8 cellular contexts compared by ENCODE assay signal in genomic region chr1:100868364-100868995, GRCh38. TPM values are rescaled to one million over a fixed set of nuclear protein-coding genes. Genes with fewer than 3 reads are reported as not detected.
DNase-seq lines count a peak whose midpoint lies in the region; ATAC-seq and TF ChIP-seq lines count a peak whose summit lies in the region.

No MANE protein-coding gene starts in this region.

- H3K36me3 Mint-ChIP-seq in activated CD8-positive, alpha-beta T cell treated with anti-CD3 and anti-CD28 coated beads for 36 hours (ENCODE audit: low read depth), result no peaks in the 10 kb centered on the region
- H3K36me3 Mint-ChIP-seq in activated CD8-positive, alpha-beta T cell treated with anti-CD3 and anti-CD28 coated beads, Interleukin-2, amount 10 ng/mL, durations not matched to agents 7 days and 5 days (ENCODE audit: low read depth), result no peaks in the 10 kb centered on the region
- H3K36me3 Mint-ChIP-seq in chondrocyte (ENCODE audit: low read depth), result no peaks in the 10 kb centered on the region

- intact Hi-C loops in activated CD8-positive, alpha-beta T cell treated with anti-CD3 and anti-CD28 coated beads for 36 hours (cut with micrococcal nuclease), result loop anchor here (2.0 to 10.0 kb wide), 3 partner anchors 334 to 1061 kb away; partner anchors contain the start of gene GPR88
- intact Hi-C loops in mucosa of descending colon (cut with DNase I, micrococcal nuclease), result loop anchor here (5.0 to 10.0 kb wide), 3 partner anchors 261 to 411 kb away; no protein-coding TSS in a partner anchor

- H3K27ac Mint-ChIP-seq in activated CD8-positive, alpha-beta T cell treated with anti-CD3 and anti-CD28 coated beads for 36 hours, result no peak overlapping the region
- no peak overlapping the region for H3K27ac Mint-ChIP-seq in activated CD8-positive, alpha-beta T cell treated with anti-CD3 and anti-CD28 coated beads, Interleukin-2, amount 10 ng/mL, durations not matched to agents 7 days and 5 days
- H3K27ac Mint-ChIP-seq in chondrocyte (ENCODE audit: unreplicated experiment), result no peak overlapping the region

- H3K27me3 Mint-ChIP-seq in activated CD8-positive, alpha-beta T cell treated with anti-CD3 and anti-CD28 coated beads for 36 hours, result no peaks in the 10 kb centered on the region
- H3K27me3 Mint-ChIP-seq in activated CD8-positive, alpha-beta T cell treated with anti-CD3 and anti-CD28 coated beads, Interleukin-2, amount 10 ng/mL, durations not matched to agents 7 days and 5 days (ENCODE audit: low read depth), result no peaks in the 10 kb centered on the region
- H3K27me3 Mint-ChIP-seq in chondrocyte (ENCODE audit: low read depth), result no peaks in the 10 kb centered on the region

- H3K36me3 ChIP-seq in mucosa of descending colon (ENCODE audit: low read depth), result no peaks in the 10 kb centered on the region

- no peaks in the 10 kb centered on the region for H3K9me3 Mint-ChIP-seq in activated CD8-positive, alpha-beta T cell treated with anti-CD3 and anti-CD28 coated beads for 36 hours
- no peaks in the 10 kb centered on the region for H3K9me3 Mint-ChIP-seq in activated CD8-positive, alpha-beta T cell treated with anti-CD3 and anti-CD28 coated beads, Interleukin-2, amount 10 ng/mL, durations not matched to agents 7 days and 5 days (ENCODE audit: insufficient read depth)
- no peaks in the 10 kb centered on the region for H3K9me3 Mint-ChIP-seq in chondrocyte (ENCODE audit: low read depth)

- no peak for DNase-seq in activated CD8-positive, alpha-beta T cell treated with anti-CD3 and anti-CD28 coated beads for 36 hours
- DNase-seq in activated CD8-positive, alpha-beta T cell treated with anti-CD3 and anti-CD28 coated beads, Interleukin-2, amount 10 ng/mL, durations not matched to agents 7 days and 5 days, result no peak
- DNase-seq in NCI-H2227 (lab: John Stamatoyannopoulos, UW; ENCODE audit: unreplicated experiment), result peak; percentile 33
- no peak for DNase-seq in chondrocyte (ENCODE audit: low spot score)
- no peak for DNase-seq in mucosa of descending colon
- DNase-seq in occipital lobe (lab: John Stamatoyannopoulos, UW), result no peak
- no peak for DNase-seq in mesenteric fat pad (ENCODE audit: low spot score)
- no peak for DNase-seq in HuH-7 (ENCODE audit: low spot score)

- no peak overlapping the region for H3K4me3 ChIP-seq in mucosa of descending colon

- no peaks in the 10 kb centered on the region for H3K9me3 ChIP-seq in mucosa of descending colon

- CTCF ChIA-PET in activated CD8-positive, alpha-beta T cell treated with anti-CD3 and anti-CD28 coated beads for 36 hours (lab: Charles Lee), result interaction anchor here (0.6 to 4.8 kb wide), 46 partner anchors 10 to 1065 kb away, joined by 3 to 67 read pairs (median 4); partner anchors contain the start of gene EXTL2
- CTCF ChIA-PET in activated CD8-positive, alpha-beta T cell treated with anti-CD3 and anti-CD28 coated beads, Interleukin-2, amount 10 ng/mL, durations not matched to agents 7 days and 5 days (lab: Charles Lee), result interaction anchor here (0.7 to 10.4 kb wide), 47 partner anchors 12 to 1688 kb away, joined by 3 to 227 read pairs (median 4); partner anchors contain the start of genes CDC14A and EXTL2

- H3K4me3 Mint-ChIP-seq in activated CD8-positive, alpha-beta T cell treated with anti-CD3 and anti-CD28 coated beads for 36 hours, result no peak overlapping the region
- no peak overlapping the region for H3K4me3 Mint-ChIP-seq in activated CD8-positive, alpha-beta T cell treated with anti-CD3 and anti-CD28 coated beads, Interleukin-2, amount 10 ng/mL, durations not matched to agents 7 days and 5 days
- no peak overlapping the region for H3K4me3 Mint-ChIP-seq in chondrocyte (ENCODE audit: unreplicated experiment)

- POLR2A ChIA-PET in activated CD8-positive, alpha-beta T cell treated with anti-CD3 and anti-CD28 coated beads for 36 hours (lab: Charles Lee), result no interaction called here
- POLR2A ChIA-PET in activated CD8-positive, alpha-beta T cell treated with anti-CD3 and anti-CD28 coated beads, Interleukin-2, amount 10 ng/mL, durations not matched to agents 7 days and 5 days (lab: Charles Lee), result no interaction called here

- no peaks in the 10 kb centered on the region for H3K4me1 Mint-ChIP-seq in activated CD8-positive, alpha-beta T cell treated with anti-CD3 and anti-CD28 coated beads for 36 hours (ENCODE audit: low read depth)
- H3K4me1 Mint-ChIP-seq in activated CD8-positive, alpha-beta T cell treated with anti-CD3 and anti-CD28 coated beads, Interleukin-2, amount 10 ng/mL, durations not matched to agents 7 days and 5 days (ENCODE audit: low read depth), result no peaks in the 10 kb centered on the region
- peaks cover 4% of the 10 kb centered on the region for H3K4me1 Mint-ChIP-seq in chondrocyte (ENCODE audit: low read depth)

- ATAC-seq in activated CD8-positive, alpha-beta T cell treated with anti-CD3 and anti-CD28 coated beads for 36 hours, result peak; percentile 61
- no peak for ATAC-seq in activated CD8-positive, alpha-beta T cell treated with anti-CD3 and anti-CD28 coated beads, Interleukin-2, amount 10 ng/mL, durations not matched to agents 7 days and 5 days
- no peak for ATAC-seq in mucosa of descending colon

- H3K4me1 ChIP-seq in mucosa of descending colon (ENCODE audit: low read depth), result no peaks in the 10 kb centered on the region

- peak; percentile 64 for TF ChIP-seq CTCF in activated CD8-positive, alpha-beta T cell treated with anti-CD3 and anti-CD28 coated beads for 36 hours (IDR thresholded peaks at IDR 0.05)
- TF ChIP-seq CTCF in chondrocyte (IDR thresholded peaks at IDR 0.05) (peak; percentile 98), mucosa of descending colon (IDR thresholded peaks at IDR 0.05) (peak; percentile 42)

RNA-seq across cellular contexts. Expression of gene EXTL2, which starts 26.2 kb away (rescaled TPM):
- total RNA-seq in activated CD8-positive, alpha-beta T cell treated with anti-CD3 and anti-CD28 coated beads for 36 hours, result 1 to 10 TPM; 4.1 to 5.7 TPM
- total RNA-seq in activated CD8-positive, alpha-beta T cell treated with anti-CD3 and anti-CD28 coated beads, Interleukin-2, amount 10 ng/mL, durations not matched to agents 7 days and 5 days, result 1 to 10 TPM; 2.0 to 2.6 TPM
- total RNA-seq in chondrocyte, result 24.7 to 36.1 TPM (median 26.0 TPM) in 3 replicates
- total RNA-seq in mucosa of descending colon, result 10 to 100 TPM in 1 of 3 donors, 1 to 10 TPM in 2; 4.7 to 13.4 (median 4.8) TPM
- 34.5 TPM for total RNA-seq in occipital lobe
- total RNA-seq in mesenteric fat pad, result 13.2 TPM

RNA-seq across cellular contexts. Expression of gene SLC30A7, which starts 27.4 kb away (rescaled TPM):
- total RNA-seq in activated CD8-positive, alpha-beta T cell treated with anti-CD3 and anti-CD28 coated beads for 36 hours, result 10 to 100 TPM; 32.0 to 36.1 TPM
- 10 to 100 TPM; 28.8 to 30.0 TPM for total RNA-seq in activated CD8-positive, alpha-beta T cell treated with anti-CD3 and anti-CD28 coated beads, Interleukin-2, amount 10 ng/mL, durations not matched to agents 7 days and 5 days
- total RNA-seq in chondrocyte (46.1 to 49.5 TPM (median 46.2 TPM) in 3 replicates), mucosa of descending colon (10 to 100 TPM; 27.3 to 37.0 (median 35.7) TPM), occipital lobe (42.1 TPM), mesenteric fat pad (31.5 TPM)

Comparison
In these comparisons a context has a peak if more than half of its experiments do, and no peak if none do; other contexts are left out.
1. CTCF ChIP-seq: peak in every context shown above with its lines; median percentile 98 in chondrocyte; 64 in activated CD8-positive, alpha-beta T cell treated with anti-CD3 and anti-CD28 coated beads for 36 hours; 42 in mucosa of descending colon.